19 cellular contexts compared by ENCODE assay signal in the genomic region with DNA sequence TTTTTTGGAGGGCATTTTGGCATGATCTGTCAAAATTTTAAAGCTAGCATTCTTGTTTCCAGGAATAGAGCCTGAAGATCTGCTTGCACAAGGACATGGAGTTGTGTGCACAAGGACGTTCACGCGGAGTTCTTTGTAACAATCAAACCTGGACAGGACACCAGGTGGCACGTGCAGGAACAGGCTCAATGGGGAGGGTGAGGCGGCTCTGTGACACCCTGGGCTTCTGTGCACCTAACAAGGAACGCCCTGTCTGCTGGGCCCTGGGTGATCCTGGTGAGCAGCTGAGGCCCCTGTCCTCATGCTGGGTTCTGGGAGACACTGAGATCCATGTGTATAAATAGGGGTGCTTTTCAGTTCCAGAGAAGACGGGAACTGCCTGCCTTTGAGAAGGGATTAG.
A peak's percentile ranks its signal among the peaks of the same experiment; 100 is the strongest.
DNase-seq lines count a peak whose midpoint lies in the region; ATAC-seq, FAIRE-seq and TF ChIP-seq lines count a peak whose summit lies in the region.
"Had no signal": no experiment of that assay in that cellular context is flagged by ENCODE, and none has a peak within 500 bp of the region (broad histone marks: within the 10 kb centered on the region; RNA-seq: fewer than 3 reads in every experiment).

No MANE protein-coding gene starts in this region.

- FAIRE-seq in H1 (lab: Jason Lieb, UNC), result peak; percentile 58
- FAIRE-seq: A549, bronchial epithelial cell, HTR-8/SVneo had no signal

- H4K8ac ChIP-seq in H1 (ENCODE audit: extremely low read depth, insufficient read depth, low read length), result no peak overlapping the region

- H4K91ac ChIP-seq in H1 (replicated peaks; ENCODE audit: insufficient read length, low read length), result no peak overlapping the region

- H2BK12ac ChIP-seq in H1 (ENCODE audit: low read depth, low read length), result no peak overlapping the region

- H3K4me1 ChIP-seq in H1 (replicated peaks in 1 of 4; ENCODE audit: control insufficient read depth in 3 of 4, insufficient read depth in 4 of 4, low read length in 3 of 4), result peaks cover 0 to 13% (median 3%) of the 10 kb centered on the region in 4 experiments; a peak in 4 of 7 replicates
- H3K4me1 ChIP-seq: A549, lower lobe of right lung had no signal

- no peaks in the 10 kb centered on the region for H3K23me2 ChIP-seq in H1 (ENCODE audit: low read depth, low read length)

- H2BK15ac ChIP-seq in H1 (ENCODE audit: low read length), result peak overlapping the region; percentile 9; the same call in 1 of the 2 replicates

- H3K27me3 ChIP-seq in H1 (replicated peaks in 1 of 4; ENCODE audit: control insufficient read depth in 3 of 4, extremely low read depth in 1 of 4, insufficient read depth in 3 of 4, low read length in 3 of 4), result peaks cover 0 to 3% (median 0%) of the 10 kb centered on the region in 4 experiments; a peak in 2 of 7 replicates

- no peak overlapping the region for H3K27ac ChIP-seq in H1 (ENCODE audit: low read depth, low read length)
- H3K27ac ChIP-seq: A549, lower lobe of right lung had no signal

- no peaks in the 10 kb centered on the region for H3K79me1 ChIP-seq in H1 (ENCODE audit: low read depth, low read length)

- in situ Hi-C loops in GM13976 (cut with MboI; ENCODE audit: low sequenced_read_pairs, unreplicated experiment), result no loop called here

- no peak overlapping the region for H2AFZ ChIP-seq in H1 (ENCODE audit: low read length)

- CTCF ChIA-PET in H1 (lab: Charles Lee; ENCODE audit: partially characterized antibody), result interaction anchor here (0.6 to 4.3 kb wide), 7 partner anchors 13 to 352 kb away, joined by 3 to 18 read pairs (median 3); no protein-coding TSS in a partner anchor

- ATAC-seq in HG03520 (IDR thresholded peaks at IDR 0.05; ENCODE audit: unreplicated experiment) (no peak), HG02571 (IDR thresholded peaks at IDR 0.05; ENCODE audit: unreplicated experiment) (no peak)

- H2BK120ac ChIP-seq in H1 (replicated peaks; ENCODE audit: low read depth, low read length), result no peak overlapping the region

- POLR2A ChIA-PET in H1 (lab: Charles Lee; ENCODE audit: partially characterized antibody), result no interaction called here

- no peak for TF ChIP-seq EP300 in H1 (IDR thresholded peaks at IDR 0.05; ENCODE audit: borderline replicate concordance in 1 of 2, low read depth in 2 of 2, low read length in 2 of 2)

- TF ChIP-seq RAD21 in H1 (IDR thresholded peaks at IDR 0.05 in 1 of 2, conservative IDR thresholded peaks at IDR 0.05 in 1 of 2; ENCODE audit: low read depth in 2 of 2, low read length in 2 of 2), result no peak

- H3K14ac ChIP-seq in H1 (ENCODE audit: insufficient read length), result no peak overlapping the region

- no peak overlapping the region for H3K9ac ChIP-seq in H1 (replicated peaks in 1 of 4; ENCODE audit: extremely low read depth in 1 of 4, low read depth in 3 of 4, low read length in 3 of 4)
- H3K9ac ChIP-seq: SK-N-SH had no signal

- H2BK20ac ChIP-seq in H1 (ENCODE audit: low read length), result peak overlapping the region; percentile 8; the same call in 1 of the 2 replicates

- H3K36me3 ChIP-seq in H1 (ENCODE audit: control insufficient read depth in 2 of 4, insufficient read depth in 4 of 4, low read length in 3 of 4), result no peaks in the 10 kb centered on the region
- H3K36me3 ChIP-seq: lower lobe of right lung had no signal

- no peaks in the 10 kb centered on the region for H4K20me1 ChIP-seq in H1 (replicated peaks in 1 of 2; ENCODE audit: control insufficient read depth in 1 of 2, insufficient read depth in 2 of 2, low read length in 2 of 2)

- H4K5ac ChIP-seq in H1 (ENCODE audit: insufficient read length, low read depth, low read length), result no peak overlapping the region

- H3K9me3 ChIP-seq in H1 (ENCODE audit: insufficient read depth in 2 of 2, low read depth in 1 of 2, low read length in 1 of 2), result no peaks in the 10 kb centered on the region
- H3K9me3 ChIP-seq: A549, lower lobe of right lung, SK-N-SH had no signal

- no peak overlapping the region for H3K4me2 ChIP-seq in H1 (ENCODE audit: insufficient read depth in 1 of 2, low read depth in 2 of 2, low read length in 2 of 2)
- H3K4me2 ChIP-seq: A549, SK-N-SH had no signal

- TF ChIP-seq CTCF in H1 (IDR thresholded peaks at IDR 0.05; ENCODE audit: control extremely low read depth in 1 of 3, insufficient read depth in 1 of 3, low read depth in 1 of 3, low read length in 3 of 3), result no peak
- no peak for TF ChIP-seq CTCF in GM13976 (IDR thresholded peaks at IDR 0.05; ENCODE audit: borderline replicate concordance, control extremely low read depth, extremely low read depth, insufficient read depth, missing control alignments)

- H3K4ac ChIP-seq in H1 (replicated peaks; ENCODE audit: insufficient read length, low read depth, low read length), result no peak overlapping the region

- H2BK5ac ChIP-seq in H1 (ENCODE audit: low read depth, low read length), result no peak overlapping the region

- no peak for TF ChIP-seq POLR2A in H1 (IDR thresholded peaks at IDR 0.05; ENCODE audit: control extremely low read depth in 1 of 2, low read depth in 2 of 2, low read length in 2 of 2)

- intact Hi-C loops in posterior vena cava (cut with DNase I), result no loop called here

- no peaks in the 10 kb centered on the region for H3K79me2 ChIP-seq in H1 (ENCODE audit: control insufficient read depth in 1 of 2, insufficient read depth in 2 of 2, low read length in 2 of 2)

- no peak overlapping the region for H3K4me3 ChIP-seq in H1 (ENCODE audit: extremely low read depth in 1 of 4, insufficient read depth in 2 of 4, low read depth in 3 of 4, low read length in 4 of 4)
- H3K4me3 ChIP-seq: A549, lower lobe of right lung had no signal

- 90% methylated on average over 7 of the region's 7 CpGs; no CpG with 5 or more reads in 1 of the 2 experiments for WGBS in H1 (ENCODE audit: extremely low coverage in 1 of 2, insufficient coverage in 1 of 2, insufficient read length in 1 of 2, insufficient replicate concordance in 2 of 2, low coverage in 1 of 2, low lambda C conversion rate in 2 of 2, missing lambda C conversion rate in 1 of 2), 2 experiments

- no peak overlapping the region for H2AK5ac ChIP-seq in H1 (ENCODE audit: low read depth, low read length)

- H3K56ac ChIP-seq in H1 (replicated peaks; ENCODE audit: insufficient read length, low read depth, low read length), result no peak overlapping the region

- H3K18ac ChIP-seq in H1 (ENCODE audit: extremely low read depth, low read length), result no peak overlapping the region

- peak; percentile 30 for DNase-seq in NCI-H748 (lab: John Stamatoyannopoulos, UW; ENCODE audit: unreplicated experiment)
- DNase-seq in NCI-H748 treated with DMSO at 0.1 percent for 48 hours (lab: John Stamatoyannopoulos, UW), result no peak
- DNase-seq in NCI-H2081 (lab: John Stamatoyannopoulos, UW), result peak; percentile 52 to 73
- DNase-seq in H1 (ENCODE audit: low read depth in 1 of 2, low spot score in 2 of 2), result no peak
- peak; percentile 40 for DNase-seq in posterior vena cava (ENCODE audit: low spot score)
- no peak for DNase-seq in GM13976 (ENCODE audit: low spot score)
- DNase-seq: activated CD4-positive, alpha-beta T cell treated with anti-CD3 and anti-CD28 coated beads, Interleukin-2, amount 50 U/mL, for 48 hours; activated gamma-delta T cell; Calu3; HCEC 1CT; lower lobe of right lung; NCI-H1930; SK-N-SH; T-helper 9 cell had no signal

- no peak overlapping the region for H3K23ac ChIP-seq in H1 (ENCODE audit: insufficient read length)

TF ChIP-seq in H1, 55 proteins besides CTCF, POLR2A, EP300 and RAD21:
- TF ChIP-seq NRF1 (IDR thresholded peaks at IDR 0.05; ENCODE audit: low read depth, low read length) (no peak), KDM4A (IDR thresholded peaks at IDR 0.05; ENCODE audit: low read depth, low read length, severe bottlenecking) (no peak)
- TF ChIP-seq, protein P1, sequence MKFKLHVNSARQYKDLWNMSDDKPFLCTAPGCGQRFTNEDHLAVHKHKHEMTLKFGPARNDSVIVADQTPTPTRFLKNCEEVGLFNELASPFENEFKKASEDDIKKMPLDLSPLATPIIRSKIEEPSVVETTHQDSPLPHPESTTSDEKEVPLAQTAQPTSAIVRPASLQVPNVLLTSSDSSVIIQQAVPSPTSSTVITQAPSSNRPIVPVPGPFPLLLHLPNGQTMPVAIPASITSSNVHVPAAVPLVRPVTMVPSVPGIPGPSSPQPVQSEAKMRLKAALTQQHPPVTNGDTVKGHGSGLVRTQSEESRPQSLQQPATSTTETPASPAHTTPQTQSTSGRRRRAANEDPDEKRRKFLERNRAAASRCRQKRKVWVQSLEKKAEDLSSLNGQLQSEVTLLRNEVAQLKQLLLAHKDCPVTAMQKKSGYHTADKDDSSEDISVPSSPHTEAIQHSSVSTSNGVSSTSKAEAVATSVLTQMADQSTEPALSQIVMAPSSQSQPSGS (IDR thresholded peaks at IDR 0.05; ENCODE audit: low read length), result no peak

Comparison
In these comparisons a context has a peak if more than half of its experiments do, and no peak if none do; other contexts are left out.
1. DNase-seq: peak in NCI-H748 (single experiment), NCI-H2081 (2 of 2) and posterior vena cava (single experiment); none in NCI-H748 treated with DMSO at 0.1 percent for 48 hours (single experiment), H1 (0 of 2) and GM13976 (single experiment).